ENCODE assay signal across 17 cellular contexts in the genomic region with DNA sequence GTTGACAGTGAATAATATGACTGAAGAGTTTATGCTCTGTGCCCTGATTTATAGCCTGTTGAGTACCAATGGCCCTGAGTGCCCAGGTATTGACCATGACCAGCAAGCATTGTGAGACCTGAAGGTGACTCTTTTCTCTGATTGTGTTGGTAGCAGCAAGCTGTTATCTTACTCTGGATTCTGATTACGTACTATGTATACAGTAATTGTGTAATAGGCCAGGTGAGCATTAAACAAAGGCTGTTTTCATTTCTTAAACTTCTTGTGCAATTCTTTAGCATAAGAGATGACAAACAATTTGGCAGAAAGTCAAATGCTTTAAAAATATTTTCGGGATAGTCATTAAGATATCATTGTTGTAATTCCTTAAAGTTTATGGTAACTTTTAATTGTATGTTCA.
DNase-seq lines count a peak whose midpoint lies in the region; ATAC-seq, FAIRE-seq and TF ChIP-seq lines count a peak whose summit lies in the region.
"Had no signal": no experiment of that assay in that cellular context is flagged by ENCODE, and none has a peak within 500 bp of the region (broad histone marks: within the 10 kb centered on the region; RNA-seq: fewer than 3 reads in every experiment).

No MANE protein-coding gene starts in this region.

- CTCF ChIA-PET in IMR-90 (lab: Yijun Ruan, JAX), result no interaction called here

- no peaks in the 10 kb centered on the region for H3K36me3 ChIP-seq in IMR-90 (ENCODE audit: control insufficient read depth, insufficient read depth, low read length)
- no peaks in the 10 kb centered on the region for H3K36me3 ChIP-seq in mucosa of descending colon (ENCODE audit: low read depth)

- TF ChIP-seq RAD21 in IMR-90 (IDR thresholded peaks at IDR 0.05; ENCODE audit: low read length), result no peak

- no peak overlapping the region for H2BK20ac ChIP-seq in H9 (ENCODE audit: low read depth, low read length, poor library complexity, severe bottlenecking)
- H2BK20ac ChIP-seq in IMR-90 (ENCODE audit: low read depth, low read length), result no peak overlapping the region

- H3K14ac ChIP-seq in H9 (ENCODE audit: insufficient read depth, low read length) (no peak overlapping the region), IMR-90 (replicated peaks; ENCODE audit: low read depth, low read length) (no peak overlapping the region)

- H4K8ac ChIP-seq in H9 (replicated peaks; ENCODE audit: insufficient read length, low read depth, low read length) (no peak overlapping the region), IMR-90 (ENCODE audit: low read depth in 2 of 2, low read length in 2 of 2) (no peak overlapping the region)

- H3K9ac ChIP-seq in H9 (ENCODE audit: extremely low read depth, insufficient read length, low read length) (no peak overlapping the region), IMR-90 (ENCODE audit: low read depth, low read length) (no peak overlapping the region)
- H3K9ac ChIP-seq: GM23248, KMS-11, SK-N-SH had no signal

- H3K27ac Mint-ChIP-seq in H9, result no peak overlapping the region
- H3K27ac Mint-ChIP-seq: CD4-positive, CD25-positive, alpha-beta regulatory T cell had no signal

- in situ Hi-C loops in IMR-90 (cut with MboI; ENCODE audit: low sequenced_read_pairs), result no loop called here

- WGBS in H9 (ENCODE audit: extremely low coverage, insufficient read length, low lambda C conversion rate), result no CpG with 5 or more reads among the region's 2 CpGs
- WGBS in IMR-90 (ENCODE audit: extremely low coverage in 2 of 2, insufficient read length in 1 of 2), 2 experiments, result no CpG with 5 or more reads among the region's 2 CpGs

- H3K4ac ChIP-seq in H9 (ENCODE audit: low read depth, low read length) (no peak overlapping the region), IMR-90 (ENCODE audit: low read depth, low read length) (no peak overlapping the region)

- DNase-seq in H9 (no peak), IMR-90 (peak; percentile 20), epithelial cell of esophagus (ENCODE audit: low read depth) (peak; percentile 91), mucosa of descending colon (no peak), D721Med (ENCODE audit: insufficient read length, low spot score) (no peak), SIG-M5 (lab: John Stamatoyannopoulos, UW) (no peak)
- DNase-seq in stimulated activated CD8-positive, alpha-beta memory T cell treated with anti-CD3 and anti-CD28 coated beads, Interleukin-4, amount 100 ng/mL, for 48 hours, result no peak
- DNase-seq: ACHN; CD4-positive, CD25-positive, alpha-beta regulatory T cell; DND-41; GM23248; NCI-H2029 treated with DMSO at 0.1 percent for 48 hours; NCI-H2227 treated with DMSO at 0.1 percent for 48 hours; NCI-H524 treated with DMSO at 0.1 percent for 48 hours; SK-N-SH had no signal

- H3K23ac ChIP-seq in H9 (ENCODE audit: insufficient read length, low read depth, low read length) (peak overlapping the region; percentile 31), IMR-90 (ENCODE audit: low read depth, low read length) (no peak overlapping the region)

- no peaks in the 10 kb centered on the region for H3K23me2 ChIP-seq in H9 (ENCODE audit: insufficient read length, low read depth, low read length, poor library complexity, severe bottlenecking)

- POLR2A ChIA-PET in IMR-90 (lab: Charles Lee; ENCODE audit: unreplicated experiment), result no interaction called here

- TF ChIP-seq CTCF in H9 (conservative IDR thresholded peaks at IDR 0.05), result no peak
- no peak for TF ChIP-seq CTCF in IMR-90 (conservative IDR thresholded peaks at IDR 0.05; ENCODE audit: low read depth, low read length)
- no peak for TF ChIP-seq CTCF in epithelial cell of esophagus (IDR thresholded peaks at IDR 0.05; ENCODE audit: insufficient read depth, low read depth, low read length, missing control alignments)
- no peak for TF ChIP-seq CTCF in mucosa of descending colon (IDR thresholded peaks at IDR 0.05)
- no peak for TF ChIP-seq CTCF in D721Med (IDR thresholded peaks at IDR 0.05; ENCODE audit: insufficient read depth, missing control alignments)

- H2AK9ac ChIP-seq in IMR-90 (replicated peaks; ENCODE audit: low read depth, low read length, poor library complexity), result no peak overlapping the region

- H3K36me3 Mint-ChIP-seq in H9 (ENCODE audit: insufficient read depth in 1 of 3, low read depth in 3 of 3), result no peaks in the 10 kb centered on the region
- H3K36me3 Mint-ChIP-seq: CD4-positive, CD25-positive, alpha-beta regulatory T cell had no signal

- H3K4me3 ChIP-seq in IMR-90 (ENCODE audit: insufficient read depth, low read depth, low read length) (no peak overlapping the region), epithelial cell of esophagus (ENCODE audit: low read length) (no peak overlapping the region), mucosa of descending colon (no peak overlapping the region)
- H3K4me3 ChIP-seq: GM23248 had no signal

- no peak overlapping the region for H4K91ac ChIP-seq in H9 (ENCODE audit: insufficient read length, low read depth, low read length)
- no peak overlapping the region for H4K91ac ChIP-seq in IMR-90 (ENCODE audit: insufficient read depth, low read depth, low read length)

- intact Hi-C loops in IMR-90 (cut with micrococcal nuclease) (no loop called here), mucosa of descending colon (cut with DNase I, micrococcal nuclease) (no loop called here)

- H3K79me1 ChIP-seq in H9 (ENCODE audit: insufficient read depth, low read depth, low read length, poor library complexity, severe bottlenecking), result no peaks in the 10 kb centered on the region
- H3K79me1 ChIP-seq in IMR-90 (ENCODE audit: low read depth in 1 of 2, low read length in 2 of 2), result no peaks in the 10 kb centered on the region

- dilution Hi-C loops in IMR-90 (cut with HindIII; ENCODE audit: low sequenced_read_pairs, unreplicated experiment), result no loop called here

- no peaks in the 10 kb centered on the region for H3K79me2 ChIP-seq in H9 (ENCODE audit: insufficient read depth, low read length)

- peaks cover 0 to 2% of the 10 kb centered on the region in 2 experiments; a peak in 1 of 4 replicates for H3K4me1 Mint-ChIP-seq in H9
- H3K4me1 Mint-ChIP-seq: CD4-positive, CD25-positive, alpha-beta regulatory T cell had no signal

- no peak overlapping the region for H3K18ac ChIP-seq in H9 (ENCODE audit: insufficient read length, low read depth, low read length)
- no peak overlapping the region for H3K18ac ChIP-seq in IMR-90 (ENCODE audit: low read depth, low read length)

- no peak for TF ChIP-seq POLR2A in IMR-90 (IDR thresholded peaks at IDR 0.05; ENCODE audit: low read depth, low read length)

- no peak overlapping the region for H2BK12ac ChIP-seq in H9 (ENCODE audit: insufficient read length, low read depth, low read length)

- H2BK15ac ChIP-seq in H9 (ENCODE audit: low read depth, low read length) (no peak overlapping the region), IMR-90 (ENCODE audit: low read depth, low read length) (no peak overlapping the region)

- H2BK120ac ChIP-seq in H9 (ENCODE audit: low read depth, low read length, poor library complexity, severe bottlenecking), result no peak overlapping the region
- H2BK120ac ChIP-seq in IMR-90 (ENCODE audit: low read depth, low read length), result no peak overlapping the region

- no peaks in the 10 kb centered on the region for H3K9me3 ChIP-seq in H9 (ENCODE audit: control insufficient read depth, low read depth, low read length)
- H3K9me3 ChIP-seq in IMR-90 (ENCODE audit: control insufficient read depth, insufficient read depth, low read length), result no peaks in the 10 kb centered on the region
- no peaks in the 10 kb centered on the region for H3K9me3 ChIP-seq in mucosa of descending colon
- H3K9me3 ChIP-seq: SK-N-SH had no signal

- H2AK5ac ChIP-seq in H9 (ENCODE audit: insufficient read length, low read length) (no peak overlapping the region), IMR-90 (ENCODE audit: low read depth, low read length) (no peak overlapping the region)

- H3K27ac ChIP-seq in H9 (ENCODE audit: insufficient read length, low read depth, low read length) (no peak overlapping the region), IMR-90 (ENCODE audit: insufficient read depth, low read length) (no peak overlapping the region)
- H3K27ac ChIP-seq: GM23248, KMS-11 had no signal

- ATAC-seq in IMR-90 (ENCODE audit: low read depth), result no peak
- ATAC-seq in mucosa of descending colon, result peak; percentile 56
- ATAC-seq: Right ventricle myocardium inferior had no signal

- H3K56ac ChIP-seq in H9 (ENCODE audit: insufficient read length, low read depth, low read length) (no peak overlapping the region), IMR-90 (ENCODE audit: extremely low read depth, insufficient read depth, low read length) (no peak overlapping the region)

- no peak overlapping the region for H3T11ph ChIP-seq in H9 (ENCODE audit: low read length)

- no peak overlapping the region for H3K4me3 Mint-ChIP-seq in H9
- H3K4me3 Mint-ChIP-seq: CD4-positive, CD25-positive, alpha-beta regulatory T cell had no signal

- H3K4me2 ChIP-seq in H9 (ENCODE audit: insufficient read depth, insufficient read length, low read length), result no peak overlapping the region
- H3K4me2 ChIP-seq in IMR-90 (ENCODE audit: low read depth, low read length), result no peak overlapping the region
- H3K4me2 ChIP-seq: KMS-11, SK-N-SH had no signal

- H3K4me1 ChIP-seq in H9 (ENCODE audit: insufficient read depth, low read length) (no peaks in the 10 kb centered on the region), IMR-90 (ENCODE audit: control insufficient read depth, insufficient read depth, low read length) (no peaks in the 10 kb centered on the region), mucosa of descending colon (ENCODE audit: low read depth) (no peaks in the 10 kb centered on the region)

- H2AFZ ChIP-seq in H9 (ENCODE audit: low read length) (no peak overlapping the region), IMR-90 (replicated peaks; ENCODE audit: low read length, poor library complexity) (no peak overlapping the region)
- H2AFZ ChIP-seq: GM23248 had no signal

- FAIRE-seq in D721Med (lab: Jason Lieb, UNC), result no peak

- H3K9me1 ChIP-seq in IMR-90 (ENCODE audit: insufficient read depth, low read length), result no peaks in the 10 kb centered on the region

- H3K9me3 Mint-ChIP-seq in H9, result no peaks in the 10 kb centered on the region

- no TSS peak for BruUV-seq in IMR-90 (replicated peaks; lab: Mats Ljungman, UMichigan)

- H2BK5ac ChIP-seq in H9 (ENCODE audit: insufficient read length, low read length) (no peak overlapping the region), IMR-90 (ENCODE audit: low read depth, low read length, poor library complexity, severe bottlenecking) (no peak overlapping the region)

- H3K27me3 ChIP-seq in H9 (ENCODE audit: insufficient read depth, low read length) (no peaks in the 10 kb centered on the region), IMR-90 (ENCODE audit: control insufficient read depth, insufficient read depth, low read length) (no peaks in the 10 kb centered on the region)

- H4K5ac ChIP-seq in H9 (ENCODE audit: insufficient read length, low read depth, low read length) (no peak overlapping the region), IMR-90 (ENCODE audit: low read depth, low read length) (no peak overlapping the region)

- H4K20me1 ChIP-seq in H9 (ENCODE audit: control insufficient read depth, insufficient read depth, insufficient read length) (no peaks in the 10 kb centered on the region), IMR-90 (ENCODE audit: insufficient read depth, low read length) (no peaks in the 10 kb centered on the region)

- no peaks in the 10 kb centered on the region for H3K27me3 Mint-ChIP-seq in H9 (ENCODE audit: low read depth)
- H3K27me3 Mint-ChIP-seq: CD4-positive, CD25-positive, alpha-beta regulatory T cell had no signal

TF ChIP-seq in IMR-90, 13 proteins besides CTCF, POLR2A, EP300 and RAD21 (continues in another document):
- TF ChIP-seq CEBPB (IDR thresholded peaks at IDR 0.05; ENCODE audit: low read depth, low read length), result peak; percentile 49; the same call in 1 of the 2 replicates

Comparison
In these comparisons a context has a peak if more than half of its experiments do, and no peak if none do; other contexts are left out.
1. DNase-seq: peak in IMR-90 (single experiment) and epithelial cell of esophagus (single experiment); none in H9 (single experiment), mucosa of descending colon (0 of 3), stimulated activated CD8-positive, alpha-beta memory T cell treated with anti-CD3 and anti-CD28 coated beads, Interleukin-4, amount 100 ng/mL, for 48 hours (single experiment), D721Med (single experiment) and SIG-M5 (single experiment).